ENCODE assay signal across 11 cellular contexts in genomic region chr3:45010718-45011355, GRCh38. TPM values are rescaled to one million over a fixed set of nuclear protein-coding genes. Genes with fewer than 3 reads are reported as not detected.
DNase-seq lines count a peak whose midpoint lies in the region; ATAC-seq and TF ChIP-seq lines count a peak whose summit lies in the region.
"Had no signal": no experiment of that assay in that cellular context is flagged by ENCODE, and none has a peak within 500 bp of the region (broad histone marks: within the 10 kb centered on the region; RNA-seq: fewer than 3 reads in every experiment).

No MANE protein-coding gene starts in this region.

- TF ChIP-seq CTCF in AG09319 (IDR thresholded peaks at IDR 0.05; ENCODE audit: low read depth, low read length) (no peak), esophagus squamous epithelium (IDR thresholded peaks at IDR 0.05) (no peak), osteoblast (IDR thresholded peaks at IDR 0.05; ENCODE audit: extremely low read depth, low read depth, low read length) (no peak), BE2C (IDR thresholded peaks at IDR 0.05; ENCODE audit: low read depth, low read length) (no peak)

- H4K20me1 ChIP-seq in osteoblast (ENCODE audit: insufficient read depth, low read length): no peaks in the 10 kb centered on the region

- H3K4me2 ChIP-seq in osteoblast (ENCODE audit: insufficient read depth, low read length): peak overlapping the region; percentile 83

- DNase-seq in AG09319 (ENCODE audit: extremely low read depth, low read depth): peak; percentile 35
- DNase-seq in RPMI7951 (ENCODE audit: low read depth): peak; percentile 72
- DNase-seq in esophagus squamous epithelium (lab: John Stamatoyannopoulos, UW): no peak
- DNase-seq in osteoblast (ENCODE audit: insufficient read length, low spot score, missing footprints): peak; percentile 90
- no peak for DNase-seq in GF-D8 (lab: John Stamatoyannopoulos, UW)
- DNase-seq in BE2C: no peak
- DNase-seq: anterior cingulate cortex, DMS79 treated with DMSO at 0.1 percent for 48 hours, NCI-H2171 treated with DMSO at 0.1 percent for 48 hours had no signal

- no peaks in the 10 kb centered on the region for H3K27me3 ChIP-seq in esophagus squamous epithelium
- H3K27me3 ChIP-seq in osteoblast (ENCODE audit: insufficient read depth, low read length): no peaks in the 10 kb centered on the region
- H3K27me3 ChIP-seq in BE2C: no peaks in the 10 kb centered on the region

- H3K4me3 ChIP-seq in esophagus squamous epithelium: no peak overlapping the region
- peak overlapping the region; percentile 34 for H3K4me3 ChIP-seq in osteoblast (ENCODE audit: insufficient read depth, low read length)
- H3K4me3 ChIP-seq in BE2C (ENCODE audit: low read depth, low read length): no peak overlapping the region

- H3K36me3 ChIP-seq in esophagus squamous epithelium: peaks cover 0 to 81% (median 0%) of the 10 kb centered on the region in 3 donors
- peaks cover 17% of the 10 kb centered on the region for H3K36me3 ChIP-seq in osteoblast (ENCODE audit: insufficient read depth, low read length)
- H3K36me3 ChIP-seq in BE2C: peaks cover 3% of the 10 kb centered on the region; the same call in 1 of the 2 replicates

- intact Hi-C loops in esophagus squamous epithelium (cut with DNase I): no loop called here

- H3K4me1 ChIP-seq in esophagus squamous epithelium (peaks cover 12 to 41% (median 24%) of the 10 kb centered on the region in 3 donors), osteoblast (ENCODE audit: insufficient read depth, low read length) (peaks cover 57% of the 10 kb centered on the region), BE2C (no peaks in the 10 kb centered on the region)

- no peak for ATAC-seq in GM18907 (IDR thresholded peaks at IDR 0.05; ENCODE audit: unreplicated experiment)
- ATAC-seq in GM19351 (IDR thresholded peaks at IDR 0.05; ENCODE audit: unreplicated experiment): no peak

- no peak for TF ChIP-seq POLR2A in esophagus squamous epithelium (IDR thresholded peaks at IDR 0.05)

- no peak overlapping the region for H2AFZ ChIP-seq in osteoblast (ENCODE audit: low read length)

- no peaks in the 10 kb centered on the region for H3K79me2 ChIP-seq in osteoblast (ENCODE audit: insufficient read depth, low read length)

- 25 to 40% methylated on average over 3 of the region's 3 CpGs for WGBS in esophagus squamous epithelium, 2 donors

- H3K27ac ChIP-seq in esophagus squamous epithelium (peak overlapping the region; percentile 57 to 87 (median 81)), osteoblast (ENCODE audit: low read depth, low read length) (peak overlapping the region; percentile 91)

- no peaks in the 10 kb centered on the region for H3K9me3 ChIP-seq in esophagus squamous epithelium
- H3K9me3 ChIP-seq in osteoblast (ENCODE audit: low read depth, low read length): no peaks in the 10 kb centered on the region
- H3K9me3 ChIP-seq in BE2C: no peaks in the 10 kb centered on the region

RNA-seq across cellular contexts. Expression of gene CLEC3B, which starts 15.3 kb away (rescaled TPM):
- 1.7 and 2.4 TPM in 2 replicates for total RNA-seq in RPMI7951 (2014; rRNA removed; shearing (Covaris generic))
- total RNA-seq in esophagus squamous epithelium (10 to 100 TPM in 1 of 4 donors, 1 to 10 TPM in 3; 4.3 to 28.8 (median 6.9) TPM), osteoblast (48.9 and 52.5 TPM in 2 replicates)
- not detected for polyA plus RNA-seq in BE2C (2012; ENCODE audit: insufficient read depth, insufficient read length, low read depth)

RNA-seq across cellular contexts. Expression of gene EXOSC7, which starts 34.8 kb away (rescaled TPM):
- total RNA-seq in RPMI7951 (2014; rRNA removed; shearing (Covaris generic)): 52.0 and 69.7 TPM in 2 replicates
- total RNA-seq in esophagus squamous epithelium (10 to 100 TPM; 28.8 to 59.9 (median 47.6) TPM), osteoblast (25.0 and 31.8 TPM in 2 replicates)
- polyA plus RNA-seq in BE2C (2012; ENCODE audit: insufficient read depth, insufficient read length, low read depth): 94.3 TPM

RNA-seq across cellular contexts. Expression of gene ZDHHC3, which starts 34.9 kb away (rescaled TPM):
- total RNA-seq in RPMI7951 (2014; rRNA removed; shearing (Covaris generic)): 51.4 and 62.7 TPM in 2 replicates
- total RNA-seq in esophagus squamous epithelium (10 to 100 TPM; 64.6 to 93.8 (median 73.0) TPM), osteoblast (61.2 and 62.5 TPM in 2 replicates)
- 47.5 TPM for polyA plus RNA-seq in BE2C (2012; ENCODE audit: insufficient read depth, insufficient read length, low read depth)

Comparison
In these comparisons a context has a peak if more than half of its experiments do, and no peak if none do; other contexts are left out.
1. DNase-seq: peak in AG09319 (single experiment), RPMI7951 (single experiment) and osteoblast (single experiment); none in esophagus squamous epithelium (single experiment), GF-D8 (single experiment) and BE2C (single experiment).